In genomic region chr14:105176513-105176912, GRCh38 we compare ENCODE assay signal across 21 cellular contexts. TPM values are rescaled to one million over a fixed set of nuclear protein-coding genes. Genes with fewer than 3 reads are reported as not detected.
DNase-seq lines count a peak whose midpoint lies in the region; ATAC-seq and TF ChIP-seq lines count a peak whose summit lies in the region.
"Had no signal": no experiment of that assay in that cellular context is flagged by ENCODE, and none has a peak within 500 bp of the region (broad histone marks: within the 10 kb centered on the region; RNA-seq: fewer than 3 reads in every experiment).

No MANE protein-coding gene starts in this region.

- H3K27me3 Mint-ChIP-seq in natural killer cell (ENCODE audit: low read depth in 2 of 2), result no peaks in the 10 kb centered on the region
- H3K27me3 Mint-ChIP-seq in stimulated activated naive B cell treated with anti-CD40 and anti-IgM and Interleukin-4, amounts not matched to agents 10 μg/mL and 1 μg/mL and 100 μg/mL, for 72 hours, result peaks cover 10 to 19% of the 10 kb centered on the region in 2 donors

- H3K9ac ChIP-seq in Loucy (ENCODE audit: low read depth, low read length, poor library complexity, severe bottlenecking), result peak overlapping the region; percentile 79

- peak overlapping the region; percentile 54 for H3K4me3 ChIP-seq in Loucy (ENCODE audit: low read length, poor library complexity, severe bottlenecking)
- no peak overlapping the region for H3K4me3 ChIP-seq in body of pancreas
- H3K4me3 ChIP-seq in vagina, result no peak overlapping the region
- H3K4me3 ChIP-seq: adrenal gland, gastroesophageal sphincter, hepatocyte, lower lobe of right lung, SK-N-MC, smooth muscle cell, tibial nerve had no signal

- peaks cover 31% of the 10 kb centered on the region; the same call in 1 of the 2 replicates for H3K79me2 ChIP-seq in Loucy (ENCODE audit: insufficient read depth, low read length)

- peak overlapping the region; percentile 56 for H3K4me3 Mint-ChIP-seq in natural killer cell
- no peak overlapping the region for H3K4me3 Mint-ChIP-seq in stimulated activated naive B cell treated with anti-CD40 and anti-IgM and Interleukin-4, amounts not matched to agents 10 μg/mL and 1 μg/mL and 100 μg/mL, for 72 hours
- H3K4me3 Mint-ChIP-seq: activated CD8-positive, alpha-beta T cell treated with anti-CD3 and anti-CD28 coated beads, Interleukin-2, amount 10 ng/mL, durations not matched to agents 7 days and 5 days; activated naive CD4-positive, alpha-beta T cell treated with anti-CD3 and anti-CD28 coated beads for 36 hours; T-helper 17 cell had no signal

- no peaks in the 10 kb centered on the region for H3K9me2 ChIP-seq in Loucy (replicated peaks; ENCODE audit: low read depth, low read length)

- ATAC-seq in body of pancreas (no peak), natural killer cell (no peak)
- ATAC-seq in stimulated activated naive B cell treated with anti-CD40 and anti-IgM and Interleukin-4, amounts not matched to agents 10 μg/mL and 1 μg/mL and 100 μg/mL, for 72 hours (replicated peaks), result no peak
- ATAC-seq: activated CD8-positive, alpha-beta T cell treated with anti-CD3 and anti-CD28 coated beads, Interleukin-2, amount 10 ng/mL, durations not matched to agents 7 days and 5 days; gastroesophageal sphincter; lower lobe of right lung; T-helper 17 cell had no signal

- peaks cover 57% of the 10 kb centered on the region for H3K4me1 ChIP-seq in Loucy (ENCODE audit: insufficient read depth, low read length, poor library complexity, severe bottlenecking)
- peaks cover 64% of the 10 kb centered on the region for H3K4me1 ChIP-seq in body of pancreas
- peaks cover 44% of the 10 kb centered on the region for H3K4me1 ChIP-seq in vagina

- no peaks in the 10 kb centered on the region for H3F3A ChIP-seq in Loucy (ENCODE audit: low read depth)

- no peaks in the 10 kb centered on the region for H3K36me3 Mint-ChIP-seq in natural killer cell
- H3K36me3 Mint-ChIP-seq in stimulated activated naive B cell treated with anti-CD40 and anti-IgM and Interleukin-4, amounts not matched to agents 10 μg/mL and 1 μg/mL and 100 μg/mL, for 72 hours, result no peaks in the 10 kb centered on the region

- peak overlapping the region in 1 of 2 donors; percentile 75 for H3K27ac Mint-ChIP-seq in natural killer cell
- H3K27ac Mint-ChIP-seq in stimulated activated naive B cell treated with anti-CD40 and anti-IgM and Interleukin-4, amounts not matched to agents 10 μg/mL and 1 μg/mL and 100 μg/mL, for 72 hours, result peak overlapping the region; percentile 25
- H3K27ac Mint-ChIP-seq: activated CD8-positive, alpha-beta T cell treated with anti-CD3 and anti-CD28 coated beads, Interleukin-2, amount 10 ng/mL, durations not matched to agents 7 days and 5 days; activated naive CD4-positive, alpha-beta T cell treated with anti-CD3 and anti-CD28 coated beads for 36 hours; T-helper 17 cell had no signal

- WGBS in body of pancreas, 2 donors, result 49% methylated on average over 14 of the region's 15 CpGs; no CpG with 5 or more reads in 1 of the 2 donors

- H3K4me1 Mint-ChIP-seq in natural killer cell, result peaks cover 9 to 30% of the 10 kb centered on the region in 2 donors
- peaks cover 10 to 22% of the 10 kb centered on the region in 2 donors for H3K4me1 Mint-ChIP-seq in stimulated activated naive B cell treated with anti-CD40 and anti-IgM and Interleukin-4, amounts not matched to agents 10 μg/mL and 1 μg/mL and 100 μg/mL, for 72 hours

- TF ChIP-seq CTCF in Loucy (conservative IDR thresholded peaks at IDR 0.05; ENCODE audit: low read length) (no peak), body of pancreas (IDR thresholded peaks at IDR 0.05) (no peak), natural killer cell (IDR thresholded peaks at IDR 0.05) (no peak), vagina (IDR thresholded peaks at IDR 0.05) (no peak)

- intact Hi-C loops in body of pancreas (cut with DNase I) (no loop called here), natural killer cell (cut with micrococcal nuclease) (no loop called here), vagina (cut with DNase I) (no loop called here)

- peak overlapping the region; percentile 75 to 93 (median 83) for H3K27ac ChIP-seq in body of pancreas
- no peak overlapping the region for H3K27ac ChIP-seq in vagina
- H3K27ac ChIP-seq: adrenal gland, gastroesophageal sphincter, hepatocyte, lower lobe of right lung, SK-N-MC, tibial nerve had no signal

- H3K36me3 ChIP-seq in Loucy (ENCODE audit: insufficient read depth, low read length), result no peaks in the 10 kb centered on the region
- no peaks in the 10 kb centered on the region for H3K36me3 ChIP-seq in body of pancreas (replicated peaks in 1 of 2; ENCODE audit: insufficient read depth in 1 of 2, low read depth in 2 of 2)
- no peaks in the 10 kb centered on the region for H3K36me3 ChIP-seq in vagina
- H3K36me3 ChIP-seq: adrenal gland, gastroesophageal sphincter, lower lobe of right lung, tibial nerve had no signal

- no peak for TF ChIP-seq POLR2A in body of pancreas (IDR thresholded peaks at IDR 0.05)
- TF ChIP-seq POLR2A in vagina (IDR thresholded peaks at IDR 0.05), result no peak

- no peaks in the 10 kb centered on the region for H3K9me3 Mint-ChIP-seq in natural killer cell
- no peaks in the 10 kb centered on the region for H3K9me3 Mint-ChIP-seq in stimulated activated naive B cell treated with anti-CD40 and anti-IgM and Interleukin-4, amounts not matched to agents 10 μg/mL and 1 μg/mL and 100 μg/mL, for 72 hours
- H3K9me3 Mint-ChIP-seq: activated naive CD4-positive, alpha-beta T cell treated with anti-CD3 and anti-CD28 coated beads for 36 hours; nephron had no signal

- peaks cover 5% of the 10 kb centered on the region for H4K20me1 ChIP-seq in Loucy (ENCODE audit: insufficient read depth, low read length, poor library complexity, severe bottlenecking)

- H3K27me3 ChIP-seq in Loucy (ENCODE audit: insufficient read depth, low read length, poor library complexity, severe bottlenecking) (no peaks in the 10 kb centered on the region), body of pancreas (no peaks in the 10 kb centered on the region), vagina (no peaks in the 10 kb centered on the region)
- H3K27me3 ChIP-seq: adrenal gland, gastroesophageal sphincter, hepatocyte had no signal

- no peak overlapping the region for H2AFZ ChIP-seq in Loucy (ENCODE audit: low read length)
- H2AFZ ChIP-seq: hepatocyte had no signal

- H3K4me2 ChIP-seq in Loucy (ENCODE audit: low read depth, low read length, poor library complexity, severe bottlenecking), result peak overlapping the region; percentile 89
- H3K4me2 ChIP-seq: hepatocyte, smooth muscle cell had no signal

- peak in 3 of 4 donors; percentile 65 to 80 (median 72) for DNase-seq in body of pancreas
- no peak for DNase-seq in natural killer cell
- no peak for DNase-seq in stimulated activated naive B cell treated with anti-CD40 and anti-IgM and Interleukin-4, amounts not matched to agents 10 μg/mL and 1 μg/mL and 100 μg/mL, for 72 hours
- DNase-seq in stimulated activated CD4-positive, alpha-beta T cell treated with anti-CD3 and anti-CD28 coated beads, Interleukin-15, amount 100 ng/mL, for 24 hours, result no peak
- DNase-seq in activated CD4-positive, CD25-positive, alpha-beta regulatory T cell treated with anti-CD3 and anti-CD28 coated beads, Interleukin-2, amount 50 U/mL, for 72 hours, result no peak
- no peak for DNase-seq in vagina (ENCODE audit: extremely low spot score in 2 of 2)
- DNase-seq: activated CD8-positive, alpha-beta T cell treated with anti-CD3 and anti-CD28 coated beads, Interleukin-2, amount 10 ng/mL, durations not matched to agents 7 days and 5 days; activated naive CD4-positive, alpha-beta T cell treated with anti-CD3 and anti-CD28 coated beads for 36 hours; adrenal gland; C1 segment of cervical spinal cord; Karpas-422; lower lobe of right lung; stimulated activated CD4-positive, alpha-beta T cell treated with anti-CD3 and anti-CD28 coated beads, Interleukin-1b, Interleukin-23, amount 100 ng/mL, for 48 hours; T-helper 17 cell had no signal

- no peaks in the 10 kb centered on the region for H3K9me3 ChIP-seq in Loucy (ENCODE audit: insufficient read depth, low read depth, low read length)
- no peaks in the 10 kb centered on the region for H3K9me3 ChIP-seq in body of pancreas
- no peaks in the 10 kb centered on the region for H3K9me3 ChIP-seq in vagina
- H3K9me3 ChIP-seq: adrenal gland, gastroesophageal sphincter, lower lobe of right lung, tibial nerve had no signal

RNA-seq across cellular contexts. Expression of gene NUDT14, which starts 4.6 kb away (rescaled TPM):
- total RNA-seq in body of pancreas (10 to 100 TPM; 28.8 to 66.9 TPM), natural killer cell (10 to 100 TPM; 16.0 to 32.9 (median 22.8) TPM), vagina (11.0 TPM)

RNA-seq across cellular contexts. Expression of gene JAG2, which starts 7.9 kb away (rescaled TPM):
- total RNA-seq in body of pancreas (10 to 100 TPM; 13.5 to 36.3 TPM), natural killer cell (1 to 10 TPM; 3.5 to 6.6 (median 6.1) TPM), vagina (17.7 TPM)

Comparison
In these comparisons a context has a peak if more than half of its experiments do, and no peak if none do; other contexts are left out.
1. DNase-seq: peak in body of pancreas (3 of 4); none in natural killer cell (single experiment), stimulated activated naive B cell treated with anti-CD40 and anti-IgM and Interleukin-4, amounts not matched to agents 10 μg/mL and 1 μg/mL and 100 μg/mL, for 72 hours (single experiment), stimulated activated CD4-positive, alpha-beta T cell treated with anti-CD3 and anti-CD28 coated beads, Interleukin-15, amount 100 ng/mL, for 24 hours (single experiment), activated CD4-positive, CD25-positive, alpha-beta regulatory T cell treated with anti-CD3 and anti-CD28 coated beads, Interleukin-2, amount 50 U/mL, for 72 hours (single experiment) and vagina (0 of 2).